1 cellular context compared by ENCODE assay signal in the genomic region with DNA sequence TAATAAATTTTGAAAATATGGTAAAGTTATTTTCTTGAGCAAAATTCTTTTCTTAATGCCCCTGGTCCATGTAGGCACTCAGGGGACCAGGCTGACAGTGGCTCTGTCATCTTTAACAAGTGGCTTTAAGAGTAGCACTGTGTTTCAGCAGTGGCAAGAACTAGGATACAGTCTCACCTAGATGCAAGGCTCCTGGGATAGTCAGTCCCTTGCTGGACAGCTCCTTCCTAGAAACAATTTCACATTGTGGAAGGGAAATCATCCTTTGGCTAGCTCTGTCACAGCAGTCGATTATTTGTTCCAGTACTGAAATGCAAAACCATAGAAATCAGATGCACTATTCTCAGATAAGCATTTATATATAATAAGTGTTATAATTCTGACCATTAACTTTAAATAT.
TF ChIP-seq lines count a peak whose summit lies in the region.

No MANE protein-coding gene starts in this region.

TF ChIP-seq in HEK293, 187 proteins besides CTCF, POLR2A, EP300 and RAD21 (continued from another document):
- TF ChIP-seq, protein P1, sequence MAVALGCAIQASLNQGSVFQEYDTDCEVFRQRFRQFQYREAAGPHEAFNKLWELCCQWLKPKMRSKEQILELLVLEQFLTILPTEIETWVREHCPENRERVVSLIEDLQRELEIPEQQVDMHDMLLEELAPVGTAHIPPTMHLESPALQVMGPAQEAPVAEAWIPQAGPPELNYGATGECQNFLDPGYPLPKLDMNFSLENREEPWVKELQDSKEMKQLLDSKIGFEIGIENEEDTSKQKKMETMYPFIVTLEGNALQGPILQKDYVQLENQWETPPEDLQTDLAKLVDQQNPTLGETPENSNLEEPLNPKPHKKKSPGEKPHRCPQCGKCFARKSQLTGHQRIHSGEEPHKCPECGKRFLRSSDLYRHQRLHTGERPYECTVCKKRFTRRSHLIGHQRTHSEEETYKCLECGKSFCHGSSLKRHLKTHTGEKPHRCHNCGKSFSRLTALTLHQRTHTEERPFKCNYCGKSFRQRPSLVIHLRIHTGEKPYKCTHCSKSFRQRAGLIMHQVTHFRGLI (tag by site-specific recombination; IDR thresholded peaks at IDR 0.05): no peak
- TF ChIP-seq, protein P2, sequence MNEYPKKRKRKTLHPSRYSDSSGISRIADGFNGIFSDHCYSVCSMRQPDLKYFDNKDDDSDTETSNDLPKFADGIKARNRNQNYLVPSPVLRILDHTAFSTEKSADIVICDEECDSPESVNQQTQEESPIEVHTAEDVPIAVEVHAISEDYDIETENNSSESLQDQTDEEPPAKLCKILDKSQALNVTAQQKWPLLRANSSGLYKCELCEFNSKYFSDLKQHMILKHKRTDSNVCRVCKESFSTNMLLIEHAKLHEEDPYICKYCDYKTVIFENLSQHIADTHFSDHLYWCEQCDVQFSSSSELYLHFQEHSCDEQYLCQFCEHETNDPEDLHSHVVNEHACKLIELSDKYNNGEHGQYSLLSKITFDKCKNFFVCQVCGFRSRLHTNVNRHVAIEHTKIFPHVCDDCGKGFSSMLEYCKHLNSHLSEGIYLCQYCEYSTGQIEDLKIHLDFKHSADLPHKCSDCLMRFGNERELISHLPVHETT (tag by site-specific recombination; IDR thresholded peaks at IDR 0.05): no peak
